1 cellular context compared by ENCODE assay signal in the genomic region with DNA sequence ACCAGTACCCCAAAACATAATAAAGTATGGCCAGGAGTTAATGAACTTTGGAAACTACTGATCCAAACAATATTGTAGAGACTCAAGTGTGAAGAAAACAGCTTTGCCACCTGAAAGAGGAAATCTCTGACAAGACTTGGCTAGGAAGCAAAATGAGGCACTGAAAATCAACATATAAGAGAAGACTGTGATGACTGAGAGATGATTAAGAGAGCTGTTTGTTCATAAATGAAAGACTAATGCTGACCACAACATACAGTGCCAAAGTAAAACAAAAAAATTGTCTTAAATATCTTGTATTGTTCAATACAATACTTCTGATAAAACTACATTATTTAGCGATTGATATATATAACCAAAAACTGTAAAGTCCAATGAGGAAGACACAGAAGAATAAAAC.
TF ChIP-seq lines count a peak whose summit lies in the region.

No MANE protein-coding gene starts in this region.

TF ChIP-seq in SK-N-SH, 30 proteins besides CTCF, POLR2A, EP300 and RAD21 (continued from another document):
- TF ChIP-seq POLR2AphosphoS5 (IDR thresholded peaks at IDR 0.05; ENCODE audit: low read depth, low read length) (no peak), RXRA (IDR thresholded peaks at IDR 0.05; ENCODE audit: borderline replicate concordance, low read depth) (no peak), RFX5 (IDR thresholded peaks at IDR 0.05; ENCODE audit: low read length) (no peak), GATA2 (CRISPR knock-in tag; IDR thresholded peaks at IDR 0.05) (no peak), FOSL2 (IDR thresholded peaks at IDR 0.05; ENCODE audit: borderline replicate concordance, low read depth) (no peak), YY1 (IDR thresholded peaks at IDR 0.05; ENCODE audit: low read depth) (no peak), MXI1 (IDR thresholded peaks at IDR 0.05; ENCODE audit: low read depth, low read length) (no peak)
- TF ChIP-seq, protein P1, sequence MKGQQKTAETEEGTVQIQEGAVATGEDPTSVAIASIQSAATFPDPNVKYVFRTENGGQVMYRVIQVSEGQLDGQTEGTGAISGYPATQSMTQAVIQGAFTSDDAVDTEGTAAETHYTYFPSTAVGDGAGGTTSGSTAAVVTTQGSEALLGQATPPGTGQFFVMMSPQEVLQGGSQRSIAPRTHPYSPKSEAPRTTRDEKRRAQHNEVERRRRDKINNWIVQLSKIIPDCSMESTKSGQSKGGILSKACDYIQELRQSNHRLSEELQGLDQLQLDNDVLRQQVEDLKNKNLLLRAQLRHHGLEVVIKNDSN (IDR thresholded peaks at IDR 0.05; ENCODE audit: borderline replicate concordance, low read depth), result no peak
